In genomic region chr17:18198530-18198929, GRCh38 we compare ENCODE assay signal across 23 cellular contexts. TPM values are rescaled to one million over a fixed set of nuclear protein-coding genes. Genes with fewer than 3 reads are reported as not detected.
DNase-seq lines count a peak whose midpoint lies in the region; ATAC-seq, FAIRE-seq and TF ChIP-seq lines count a peak whose summit lies in the region.
"Had no signal": no experiment of that assay in that cellular context is flagged by ENCODE, and none has a peak within 500 bp of the region (broad histone marks: within the 10 kb centered on the region; RNA-seq: fewer than 3 reads in every experiment).

No MANE protein-coding gene starts in this region.

- H3K9me3 ChIP-seq in heart right ventricle, result no peaks in the 10 kb centered on the region
- H3K9me3 ChIP-seq in OCI-LY7 (ENCODE audit: low read length), result no peaks in the 10 kb centered on the region
- no peaks in the 10 kb centered on the region for H3K9me3 ChIP-seq in small intestine (ENCODE audit: control insufficient read depth, low read depth)
- H3K9me3 ChIP-seq: BLaER1, testis, uterus had no signal

- H3K4me2 ChIP-seq in OCI-LY7 (ENCODE audit: low read length), result no peak overlapping the region
- H3K4me2 ChIP-seq: BLaER1 had no signal

- peaks cover 14% of the 10 kb centered on the region; the same call in 1 of the 2 replicates for H3K79me2 ChIP-seq in OCI-LY7 (ENCODE audit: insufficient read depth, low read depth, low read length)

- H3K27ac ChIP-seq in heart right ventricle, result no peak overlapping the region
- H3K27ac ChIP-seq in OCI-LY7 (ENCODE audit: low read depth, low read length, poor library complexity, severe bottlenecking), result no peak overlapping the region
- H3K27ac ChIP-seq in small intestine (ENCODE audit: low read depth in 1 of 2, low read length in 1 of 2), result no peak overlapping the region
- H3K27ac ChIP-seq: BLaER1, testis, uterus had no signal

- peak overlapping the region; percentile 63 to 85 for H3K27ac Mint-ChIP-seq in activated naive CD4-positive, alpha-beta T cell treated with anti-CD3 and anti-CD28 coated beads, Interleukin-2, amount 50 U/mL, for 72 hours
- no peak overlapping the region for H3K27ac Mint-ChIP-seq in activated naive CD4-positive, alpha-beta T cell treated with anti-CD3 and anti-CD28 coated beads, Interleukin-2, amount 10 ng/mL, durations not matched to agents 7 days and 5 days
- H3K27ac Mint-ChIP-seq in activated naive CD8-positive, alpha-beta T cell, result peak overlapping the region; percentile 72
- H3K27ac Mint-ChIP-seq in stimulated activated naive B cell treated with anti-CD40 and anti-IgM and Interleukin-4, amounts not matched to agents 10 μg/mL and 1 μg/mL and 100 μg/mL, for 72 hours, result peak overlapping the region; percentile 53
- H3K27ac Mint-ChIP-seq: dendritic cell treated with granulocyte-macrophage colony-stimulating factor and Interleukin-4, amounts not matched to agents 40 ng/mL and 50 ng/mL, for 4 days; stimulated activated memory B cell treated with anti-CD40 and anti-IgM and Interleukin-4, amounts not matched to agents 10 μg/mL and 1 μg/mL and 100 μg/mL, for 72 hours had no signal

- H3K4me3 ChIP-seq in heart right ventricle (no peak overlapping the region), OCI-LY7 (ENCODE audit: low read depth, low read length, poor library complexity, severe bottlenecking) (no peak overlapping the region), small intestine (ENCODE audit: low read depth in 1 of 2, low read length in 2 of 2) (no peak overlapping the region)
- H3K4me3 ChIP-seq: BLaER1, testis, uterus had no signal

- H3K36me3 Mint-ChIP-seq in activated naive CD4-positive, alpha-beta T cell treated with anti-CD3 and anti-CD28 coated beads, Interleukin-2, amount 50 U/mL, for 72 hours, result peaks cover 0 to 4% of the 10 kb centered on the region in 2 donors
- H3K36me3 Mint-ChIP-seq in activated naive CD4-positive, alpha-beta T cell treated with anti-CD3 and anti-CD28 coated beads, Interleukin-2, amount 10 ng/mL, durations not matched to agents 7 days and 5 days, result peaks cover 54% of the 10 kb centered on the region
- H3K36me3 Mint-ChIP-seq in activated naive CD8-positive, alpha-beta T cell, result peaks cover 2% of the 10 kb centered on the region
- peaks cover 35 to 61% of the 10 kb centered on the region in 2 donors for H3K36me3 Mint-ChIP-seq in stimulated activated naive B cell treated with anti-CD40 and anti-IgM and Interleukin-4, amounts not matched to agents 10 μg/mL and 1 μg/mL and 100 μg/mL, for 72 hours

- no peak overlapping the region for H3K4me3 Mint-ChIP-seq in activated naive CD4-positive, alpha-beta T cell treated with anti-CD3 and anti-CD28 coated beads, Interleukin-2, amount 10 ng/mL, durations not matched to agents 7 days and 5 days
- H3K4me3 Mint-ChIP-seq in activated naive CD8-positive, alpha-beta T cell, result no peak overlapping the region
- H3K4me3 Mint-ChIP-seq in stimulated activated naive B cell treated with anti-CD40 and anti-IgM and Interleukin-4, amounts not matched to agents 10 μg/mL and 1 μg/mL and 100 μg/mL, for 72 hours, result no peak overlapping the region
- H3K4me3 Mint-ChIP-seq: activated CD4-positive, alpha-beta T cell treated with anti-CD3 and anti-CD28 coated beads for 36 hours; dendritic cell treated with granulocyte-macrophage colony-stimulating factor and Interleukin-4, amounts not matched to agents 40 ng/mL and 50 ng/mL, for 4 days; stimulated activated memory B cell treated with anti-CD40 and anti-IgM and Interleukin-4, amounts not matched to agents 10 μg/mL and 1 μg/mL and 100 μg/mL, for 72 hours had no signal

- H3K36me3 ChIP-seq in heart right ventricle (peaks cover 0 to 94% (median 22%) of the 10 kb centered on the region in 9 donors), OCI-LY7 (ENCODE audit: insufficient read depth, low read length) (peaks cover 84% of the 10 kb centered on the region), small intestine (ENCODE audit: control insufficient read depth in 2 of 2, insufficient read depth in 2 of 2, low read length in 2 of 2) (peaks cover 8 to 13% of the 10 kb centered on the region in 2 donors)

- no peaks in the 10 kb centered on the region for H3K9me2 ChIP-seq in OCI-LY7 (ENCODE audit: insufficient read depth, low read length)

- intact Hi-C loops in heart right ventricle (cut with DNase I) (no loop called here), OCI-LY7 (cut with micrococcal nuclease; ENCODE audit: unreplicated experiment) (no loop called here)

- H3K9me3 Mint-ChIP-seq in activated naive CD4-positive, alpha-beta T cell treated with anti-CD3 and anti-CD28 coated beads, Interleukin-2, amount 50 U/mL, for 72 hours, result no peaks in the 10 kb centered on the region
- H3K9me3 Mint-ChIP-seq in activated naive CD4-positive, alpha-beta T cell treated with anti-CD3 and anti-CD28 coated beads, Interleukin-2, amount 10 ng/mL, durations not matched to agents 7 days and 5 days, result no peaks in the 10 kb centered on the region
- H3K9me3 Mint-ChIP-seq in activated naive CD8-positive, alpha-beta T cell (ENCODE audit: low read depth), result no peaks in the 10 kb centered on the region
- H3K9me3 Mint-ChIP-seq in stimulated activated naive B cell treated with anti-CD40 and anti-IgM and Interleukin-4, amounts not matched to agents 10 μg/mL and 1 μg/mL and 100 μg/mL, for 72 hours, result no peaks in the 10 kb centered on the region
- H3K9me3 Mint-ChIP-seq: dendritic cell treated with granulocyte-macrophage colony-stimulating factor and Interleukin-4, amounts not matched to agents 40 ng/mL and 50 ng/mL, for 4 days; stimulated activated memory B cell treated with anti-CD40 and anti-IgM and Interleukin-4, amounts not matched to agents 10 μg/mL and 1 μg/mL and 100 μg/mL, for 72 hours had no signal

- H3K4me1 Mint-ChIP-seq in activated naive CD4-positive, alpha-beta T cell treated with anti-CD3 and anti-CD28 coated beads, Interleukin-2, amount 10 ng/mL, durations not matched to agents 7 days and 5 days, result peaks cover 15% of the 10 kb centered on the region
- H3K4me1 Mint-ChIP-seq in activated naive CD8-positive, alpha-beta T cell (ENCODE audit: low read depth), result peaks cover 60% of the 10 kb centered on the region
- H3K4me1 Mint-ChIP-seq in stimulated activated naive B cell treated with anti-CD40 and anti-IgM and Interleukin-4, amounts not matched to agents 10 μg/mL and 1 μg/mL and 100 μg/mL, for 72 hours, result peaks cover 30 to 42% of the 10 kb centered on the region in 2 donors

- CTCF ChIA-PET in activated naive CD4-positive, alpha-beta T cell treated with anti-CD3 and anti-CD28 coated beads, Interleukin-2, amount 10 ng/mL, durations not matched to agents 7 days and 5 days (lab: Charles Lee), result interaction anchor here (1.0 to 1.4 kb wide), 2 partner anchors 11 to 55 kb away, joined by 4 to 5 read pairs; no protein-coding TSS in a partner anchor
- CTCF ChIA-PET in OCI-LY7 (lab: Charles Lee; ENCODE audit: unreplicated experiment), result interaction anchor here (1.4 kb wide), 1 partner anchor 9 kb away, joined by 3 read pairs; no protein-coding TSS in a partner anchor

- H3K4me1 ChIP-seq in heart right ventricle (peaks cover 17 to 91% (median 74%) of the 10 kb centered on the region in 9 donors), OCI-LY7 (ENCODE audit: insufficient read depth, low read length, poor library complexity, severe bottlenecking) (no peaks in the 10 kb centered on the region), small intestine (ENCODE audit: control insufficient read depth in 2 of 2, insufficient read depth in 1 of 2, low read depth in 1 of 2, low read length in 1 of 2) (no peaks in the 10 kb centered on the region)
- H3K4me1 ChIP-seq: BLaER1 had no signal

- H2AFZ ChIP-seq in OCI-LY7 (ENCODE audit: low read length), result no peak overlapping the region

- FAIRE-seq in small intestine (lab: Jason Lieb, UNC), result no peak
- FAIRE-seq: GM19239 had no signal

- POLR2A ChIA-PET in OCI-LY7 (lab: Charles Lee), result interaction anchor here (0.6 kb wide), 1 partner anchor 659 kb away, joined by 3 read pairs; the partner anchor contains the start of gene PRPSAP2

- no TSS peak for BruUV-seq in OCI-LY7 (replicated peaks; lab: Mats Ljungman, UMichigan)

- no peak for TF ChIP-seq CTCF in heart right ventricle (IDR thresholded peaks at IDR 0.05)
- TF ChIP-seq CTCF in OCI-LY7 (conservative IDR thresholded peaks at IDR 0.05; ENCODE audit: low read length), result no peak

- no peaks in the 10 kb centered on the region for H3K27me3 Mint-ChIP-seq in activated naive CD4-positive, alpha-beta T cell treated with anti-CD3 and anti-CD28 coated beads, Interleukin-2, amount 10 ng/mL, durations not matched to agents 7 days and 5 days
- H3K27me3 Mint-ChIP-seq in activated naive CD8-positive, alpha-beta T cell, result no peaks in the 10 kb centered on the region
- H3K27me3 Mint-ChIP-seq in stimulated activated naive B cell treated with anti-CD40 and anti-IgM and Interleukin-4, amounts not matched to agents 10 μg/mL and 1 μg/mL and 100 μg/mL, for 72 hours, result no peaks in the 10 kb centered on the region
- H3K27me3 Mint-ChIP-seq: activated CD4-positive, alpha-beta T cell treated with anti-CD3 and anti-CD28 coated beads for 36 hours; dendritic cell treated with granulocyte-macrophage colony-stimulating factor and Interleukin-4, amounts not matched to agents 40 ng/mL and 50 ng/mL, for 4 days; stimulated activated memory B cell treated with anti-CD40 and anti-IgM and Interleukin-4, amounts not matched to agents 10 μg/mL and 1 μg/mL and 100 μg/mL, for 72 hours had no signal

- 8 to 19% methylated on average over 4 of the region's 4 CpGs for WGBS in heart right ventricle, 2 donors
- 60 to 73% (median 67%) methylated on average over 4 of the region's 4 CpGs for WGBS in small intestine, 3 donors

- H3K27me3 ChIP-seq in heart right ventricle (no peaks in the 10 kb centered on the region), small intestine (ENCODE audit: control insufficient read depth in 2 of 2, insufficient read depth in 2 of 2, low read length in 2 of 2) (no peaks in the 10 kb centered on the region)
- H3K27me3 ChIP-seq: BLaER1, testis, uterus had no signal

- ATAC-seq in activated naive CD4-positive, alpha-beta T cell treated with anti-CD3 and anti-CD28 coated beads, Interleukin-2, amount 50 U/mL, for 72 hours, result no peak
- peak in 5 of 8 donors; percentile 7 to 56 (median 42) for ATAC-seq in heart right ventricle
- ATAC-seq in stimulated activated naive B cell treated with anti-CD40 and anti-IgM and Interleukin-4, amounts not matched to agents 10 μg/mL and 1 μg/mL and 100 μg/mL, for 72 hours (replicated peaks), result no peak
- no peak for ATAC-seq in HG02623 (IDR thresholded peaks at IDR 0.05; ENCODE audit: unreplicated experiment)
- ATAC-seq: activated CD4-positive, alpha-beta T cell treated with anti-CD3 and anti-CD28 coated beads for 36 hours; left colon; stimulated activated memory B cell treated with anti-CD40 and anti-IgM and Interleukin-4, amounts not matched to agents 10 μg/mL and 1 μg/mL and 100 μg/mL, for 72 hours had no signal

- peaks cover 10% of the 10 kb centered on the region; the same call in 1 of the 2 replicates for H4K20me1 ChIP-seq in OCI-LY7 (ENCODE audit: insufficient read depth, low read length)

- DNase-seq in activated naive CD4-positive, alpha-beta T cell treated with anti-CD3 and anti-CD28 coated beads, Interleukin-2, amount 50 U/mL, for 72 hours (ENCODE audit: low spot score in 2 of 2), result no peak
- DNase-seq in activated naive CD4-positive, alpha-beta T cell treated with anti-CD3 and anti-CD28 coated beads, Interleukin-2, amount 10 ng/mL, durations not matched to agents 7 days and 5 days, result no peak
- DNase-seq in heart right ventricle (no peak), OCI-LY7 (ENCODE audit: low spot score) (no peak), small intestine (no peak)
- no peak for DNase-seq in stimulated activated naive B cell treated with anti-CD40 and anti-IgM and Interleukin-4, amounts not matched to agents 10 μg/mL and 1 μg/mL and 100 μg/mL, for 72 hours
- DNase-seq: activated CD4-positive, alpha-beta T cell treated with anti-CD3 and anti-CD28 coated beads for 36 hours; amygdala; EL; left colon; mesenchymal stem cell; NCI-H187; NCI-H526; occipital lobe; T-helper 2 cell; testis; uterus had no signal

RNA-seq across cellular contexts. Expression of gene ALKBH5, which starts 14.9 kb away (rescaled TPM):
- 100 to 1,000 TPM in 1 of 2 donors, 10 to 100 TPM in 1; 79.5 to 176 TPM for total RNA-seq in activated naive CD4-positive, alpha-beta T cell treated with anti-CD3 and anti-CD28 coated beads, Interleukin-2, amount 50 U/mL, for 72 hours
- total RNA-seq in heart right ventricle (100 to 1,000 TPM; 163 to 208 (median 194) TPM), OCI-LY7 (2022) (120 and 125 TPM in 2 replicates)
- polyA plus RNA-seq in heart right ventricle (10 to 100 TPM; 72.6 to 80.3 TPM), small intestine (10 to 100 TPM; 36.2 to 42.8 (median 38.4) TPM)
- total RNA-seq in OCI-LY7 (2014; rRNA removed; shearing (Covaris generic)), result 99.3 and 100 TPM in 2 replicates

RNA-seq across cellular contexts. Expression of gene LLGL1, which starts 26.9 kb away (rescaled TPM):
- total RNA-seq in activated naive CD4-positive, alpha-beta T cell treated with anti-CD3 and anti-CD28 coated beads, Interleukin-2, amount 50 U/mL, for 72 hours, result 10 to 100 TPM; 14.5 to 15.0 TPM
- total RNA-seq in heart right ventricle, result 10 to 100 TPM in 1 of 10 donors, 1 to 10 TPM in 9; 7.2 to 12.4 (median 9.1) TPM
- polyA plus RNA-seq in heart right ventricle, result 1 to 10 TPM; 5.8 to 5.9 TPM
- 11.9 and 14.1 TPM in 2 replicates for total RNA-seq in OCI-LY7 (2014; rRNA removed; shearing (Covaris generic))
- total RNA-seq in OCI-LY7 (2022), result 19.9 and 20.8 TPM in 2 replicates
- 1 to 10 TPM; 2.5 to 9.4 (median 3.0) TPM for polyA plus RNA-seq in small intestine

Comparison
In these comparisons a context has a peak if more than half of its experiments do, and no peak if none do; other contexts are left out.
1. ATAC-seq: peak in heart right ventricle (5 of 8); none in activated naive CD4-positive, alpha-beta T cell treated with anti-CD3 and anti-CD28 coated beads, Interleukin-2, amount 50 U/mL, for 72 hours (0 of 2), stimulated activated naive B cell treated with anti-CD40 and anti-IgM and Interleukin-4, amounts not matched to agents 10 μg/mL and 1 μg/mL and 100 μg/mL, for 72 hours (0 of 2) and HG02623 (single experiment).